Comparison of ENCODE assay signal across 17 cellular contexts in genomic region chr12:130240831-130241590, GRCh38.
"Had no signal": no experiment of that assay in that cellular context is flagged by ENCODE, and none has a peak within 500 bp of the region (broad histone marks: within the 10 kb centered on the region; RNA-seq: fewer than 3 reads in every experiment).

No MANE protein-coding gene starts in this region.

- H3K9me3 Mint-ChIP-seq: activated naive CD8-positive, alpha-beta T cell treated with anti-CD3 and anti-CD28 coated beads, Interleukin-2, amount 10 ng/mL, durations not matched to agents 7 days and 5 days; T-helper 2 cell treated with Interferon-gamma antibody and Interleukin-4, amounts not matched to agents 5 μg/mL and 100 μg/mL, for 36 hours had no signal

- H3K36me3 Mint-ChIP-seq: activated naive CD8-positive, alpha-beta T cell treated with anti-CD3 and anti-CD28 coated beads, Interleukin-2, amount 10 ng/mL, durations not matched to agents 7 days and 5 days; immature natural killer cell; naive thymus-derived CD4-positive, alpha-beta T cell had no signal

- H3K4me1 Mint-ChIP-seq: activated naive CD8-positive, alpha-beta T cell treated with anti-CD3 and anti-CD28 coated beads, Interleukin-2, amount 10 ng/mL, durations not matched to agents 7 days and 5 days; immature natural killer cell; naive thymus-derived CD4-positive, alpha-beta T cell had no signal

- H3K27ac Mint-ChIP-seq: activated naive CD8-positive, alpha-beta T cell treated with anti-CD3 and anti-CD28 coated beads, Interleukin-2, amount 10 ng/mL, durations not matched to agents 7 days and 5 days; immature natural killer cell; naive thymus-derived CD4-positive, alpha-beta T cell; T-helper 2 cell treated with Interferon-gamma antibody and Interleukin-4, amounts not matched to agents 5 μg/mL and 100 μg/mL, for 36 hours had no signal

- DNase-seq: activated CD4-positive, alpha-beta T cell treated with anti-CD3 and anti-CD28 coated beads for 4 hours; activated CD4-positive, alpha-beta T cell treated with anti-CD3 and anti-CD28 coated beads, Interleukin-2, amount 50 U/mL, for 4 hours; activated effector memory CD4-positive, alpha-beta T cell treated with Interleukin-2 at 50 U/mL for 16 hours; activated naive CD4-positive, alpha-beta T cell treated with Interleukin-2 at 50 U/mL for 16 hours; activated naive CD8-positive, alpha-beta T cell treated with anti-CD3 and anti-CD28 coated beads, Interleukin-2, amount 10 ng/mL, durations not matched to agents 7 days and 5 days; brain microvascular endothelial cell; central memory CD4-positive, alpha-beta T cell; foreskin keratinocyte; heart left ventricle; hypothalamus; immature natural killer cell; kidney; midbrain; naive thymus-derived CD4-positive, alpha-beta T cell; stimulated activated CD4-positive, alpha-beta T cell treated with anti-CD3 and anti-CD28 coated beads, Interleukin-1b, Interleukin-23, amount 100 ng/mL, for 48 hours; stimulated activated naive CD4-positive, alpha-beta T cell had no signal

- H3K4me3 Mint-ChIP-seq: activated naive CD8-positive, alpha-beta T cell treated with anti-CD3 and anti-CD28 coated beads, Interleukin-2, amount 10 ng/mL, durations not matched to agents 7 days and 5 days; immature natural killer cell; naive thymus-derived CD4-positive, alpha-beta T cell; T-helper 2 cell treated with Interferon-gamma antibody and Interleukin-4, amounts not matched to agents 5 μg/mL and 100 μg/mL, for 36 hours had no signal
